In the genomic region with DNA sequence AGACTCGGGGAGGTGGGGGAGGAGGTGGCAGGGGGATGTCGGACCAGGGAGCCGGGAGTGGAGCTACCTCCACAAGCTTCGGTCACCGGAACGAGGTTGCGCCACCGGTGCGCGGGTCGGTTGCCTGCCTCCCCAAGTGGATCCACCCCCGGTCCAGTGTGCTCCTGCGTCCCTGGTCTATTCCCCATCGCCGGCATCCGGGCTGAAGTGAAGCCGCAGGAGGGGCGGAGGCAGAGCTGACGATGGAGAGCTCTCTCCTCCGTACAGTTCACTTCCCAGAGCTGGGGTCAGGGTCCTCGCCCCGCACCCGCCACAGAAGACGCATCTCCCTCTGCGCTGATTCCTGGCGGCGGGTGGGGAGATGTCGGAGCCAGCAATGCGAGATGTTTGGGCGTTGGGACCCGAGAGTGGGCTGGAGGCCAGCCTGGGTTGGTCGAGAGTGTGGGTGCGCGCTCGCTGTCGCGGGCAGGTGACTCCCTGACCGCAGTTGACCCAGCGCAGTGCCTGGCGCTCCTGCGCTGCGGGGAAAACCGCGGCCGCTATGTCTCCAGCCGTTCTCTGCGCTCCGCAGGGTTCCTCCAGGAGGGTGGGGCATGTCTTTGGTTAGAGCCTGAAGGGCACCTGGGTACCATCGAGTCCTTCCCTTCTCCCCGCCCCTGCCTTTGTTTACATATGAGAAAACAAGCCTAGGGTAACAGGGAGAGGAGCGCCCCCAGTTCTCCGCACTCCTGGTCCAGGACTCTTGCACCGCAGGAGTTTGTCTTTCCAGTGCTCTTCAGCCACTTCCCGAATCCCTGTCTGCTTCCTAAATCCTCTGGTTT, we compare ENCODE assay signal across 9 cellular contexts. TPM values are rescaled to one million over a fixed set of nuclear protein-coding genes. Genes with fewer than 3 reads are reported as not detected.
DNase-seq lines count a peak whose midpoint lies in the region; ATAC-seq and TF ChIP-seq lines count a peak whose summit lies in the region.
"Had no signal": no experiment of that assay in that cellular context is flagged by ENCODE, and none has a peak within 500 bp of the region (broad histone marks: within the 10 kb centered on the region; RNA-seq: fewer than 3 reads in every experiment).

No MANE protein-coding gene starts in this region.

- H3K27ac ChIP-seq in Peyer's patch = peak overlapping the region; percentile 54 to 93 (median 82)
- no peak overlapping the region for H3K27ac ChIP-seq in effector memory CD4-positive, alpha-beta T cell (ENCODE audit: insufficient read depth, low read length, poor library complexity, severe bottlenecking)

- TF ChIP-seq POLR2A in Peyer's patch (IDR thresholded peaks at IDR 0.05) = no peak

- peaks cover 0 to 16% of the 10 kb centered on the region in 2 donors for H3K36me3 Mint-ChIP-seq in naive B cell

- POLR2A ChIA-PET in HEK293T (lab: Yijun Ruan, JAX) = interaction anchor here (1.0 to 3.3 kb wide), 2 partner anchors 11 to 25 kb away, joined by 3 to 16 read pairs; no protein-coding TSS in a partner anchor

- TF ChIP-seq CTCF in Peyer's patch (IDR thresholded peaks at IDR 0.05) = no peak

- CTCF ChIA-PET in HEK293T (lab: Yijun Ruan, JAX) = interaction anchor here (0.8 to 1.8 kb wide), 3 partner anchors 10 to 54 kb away, joined by 3 to 7 read pairs (median 5); no protein-coding TSS in a partner anchor

- peaks cover 10 to 14% (median 13%) of the 10 kb centered on the region in 3 donors for H3K4me1 Mint-ChIP-seq in naive B cell

- DNase-seq in Daoy (ENCODE audit: low read depth) = peak; percentile 29
- DNase-seq in Peyer's patch = peak in 1 of 3 donors; percentile 46
- no peak for DNase-seq in effector memory CD4-positive, alpha-beta T cell
- no peak for DNase-seq in naive B cell
- no peak for DNase-seq in NCI-H128 (lab: John Stamatoyannopoulos, UW; ENCODE audit: unreplicated experiment)
- DNase-seq in HEK293T (ENCODE audit: extremely low spot score) = no peak

- H3K4me3 Mint-ChIP-seq in naive B cell = peak overlapping the region; percentile 36 to 95 (median 80)

- H3K27me3 Mint-ChIP-seq in naive B cell = peaks cover 45 to 76% (median 64%) of the 10 kb centered on the region in 3 donors

- H3K9me3 ChIP-seq in Peyer's patch = no peaks in the 10 kb centered on the region
- no peaks in the 10 kb centered on the region for H3K9me3 ChIP-seq in effector memory CD4-positive, alpha-beta T cell (ENCODE audit: control insufficient read depth, low read length)

- no peaks in the 10 kb centered on the region for H3K36me3 ChIP-seq in Peyer's patch
- H3K36me3 ChIP-seq in effector memory CD4-positive, alpha-beta T cell (ENCODE audit: control insufficient read depth, insufficient read depth, low read length) = no peaks in the 10 kb centered on the region

- H3K4me1 ChIP-seq in Peyer's patch = peaks cover 0 to 28% (median 1%) of the 10 kb centered on the region in 4 donors
- peaks cover 16% of the 10 kb centered on the region for H3K4me1 ChIP-seq in effector memory CD4-positive, alpha-beta T cell (ENCODE audit: control insufficient read depth, insufficient read depth, low read length, poor library complexity, severe bottlenecking)

- H3K4me3 ChIP-seq in Peyer's patch = peak overlapping the region; percentile 42 to 70 (median 54)
- peak overlapping the region; percentile 27 for H3K4me3 ChIP-seq in effector memory CD4-positive, alpha-beta T cell (ENCODE audit: insufficient read depth, low read depth, low read length, poor library complexity, severe bottlenecking)

- H3K27ac Mint-ChIP-seq in naive B cell = no peak overlapping the region

- peaks cover 0 to 17% of the 10 kb centered on the region in 2 donors for H3K27me3 ChIP-seq in Peyer's patch
- H3K27me3 ChIP-seq in effector memory CD4-positive, alpha-beta T cell (replicated peaks; ENCODE audit: control insufficient read depth, insufficient read depth, low read length, poor library complexity, severe bottlenecking) = peaks cover 28% of the 10 kb centered on the region

- peaks cover 0 to 2% (median 0%) of the 10 kb centered on the region in 7 donors for H3K9me3 Mint-ChIP-seq in naive B cell

- ATAC-seq in naive B cell (ENCODE audit: low read depth in 2 of 2) (no peak), GM21447 (IDR thresholded peaks at IDR 0.05; ENCODE audit: unreplicated experiment) (no peak), GM18867 (IDR thresholded peaks at IDR 0.05; ENCODE audit: unreplicated experiment) (no peak)

TF ChIP-seq in HEK293T, 16 proteins besides CTCF, POLR2A, EP300 and RAD21:
- no peak for TF ChIP-seq HDGF (IDR thresholded peaks at IDR 0.05; ENCODE audit: borderline replicate concordance)
- TF ChIP-seq LEF1 (IDR thresholded peaks at IDR 0.05; ENCODE audit: borderline replicate concordance) = no peak
- TF ChIP-seq FOXK2 (IDR thresholded peaks at IDR 0.05) = no peak
- no peak for TF ChIP-seq ZNF384 (IDR thresholded peaks at IDR 0.05)
- TF ChIP-seq, protein P1, sequence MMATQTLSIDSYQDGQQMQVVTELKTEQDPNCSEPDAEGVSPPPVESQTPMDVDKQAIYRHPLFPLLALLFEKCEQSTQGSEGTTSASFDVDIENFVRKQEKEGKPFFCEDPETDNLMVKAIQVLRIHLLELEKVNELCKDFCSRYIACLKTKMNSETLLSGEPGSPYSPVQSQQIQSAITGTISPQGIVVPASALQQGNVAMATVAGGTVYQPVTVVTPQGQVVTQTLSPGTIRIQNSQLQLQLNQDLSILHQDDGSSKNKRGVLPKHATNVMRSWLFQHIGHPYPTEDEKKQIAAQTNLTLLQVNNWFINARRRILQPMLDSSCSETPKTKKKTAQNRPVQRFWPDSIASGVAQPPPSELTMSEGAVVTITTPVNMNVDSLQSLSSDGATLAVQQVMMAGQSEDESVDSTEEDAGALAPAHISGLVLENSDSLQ (IDR thresholded peaks at IDR 0.05) = no peak
- no peak for TF ChIP-seq ELF4 (IDR thresholded peaks at IDR 0.05)
- TF ChIP-seq L3MBTL2 (conservative IDR thresholded peaks at IDR 0.05) = no peak
- TF ChIP-seq FOXA1 (IDR thresholded peaks at IDR 0.05) = no peak
- no peak for TF ChIP-seq SUZ12 (IDR thresholded peaks at IDR 0.05)
- TF ChIP-seq SP1 (IDR thresholded peaks at IDR 0.05) = no peak
- no peak for TF ChIP-seq CTBP1 (IDR thresholded peaks at IDR 0.05; ENCODE audit: borderline replicate concordance)
- no peak for TF ChIP-seq NFRKB (IDR thresholded peaks at IDR 0.05)
- no peak for TF ChIP-seq ARNT (IDR thresholded peaks at IDR 0.05)
- TF ChIP-seq TARDBP (IDR thresholded peaks at IDR 0.05) = no peak
- no peak for TF ChIP-seq BHLHE40 (IDR thresholded peaks at IDR 0.05; ENCODE audit: borderline replicate concordance)
- no peak for TF ChIP-seq FOXM1 (IDR thresholded peaks at IDR 0.05; ENCODE audit: borderline replicate concordance)

RNA-seq across cellular contexts. Expression of a gene that starts 1.7 kb away (rescaled TPM):
- 0.80 and 1.1 TPM in 2 replicates for total RNA-seq in Daoy (2014; rRNA removed; shearing (Covaris generic))
- 10 to 100 TPM in 3 of 4 donors, 1 to 10 TPM in 1; 4.9 to 82.5 (median 31.6) TPM for total RNA-seq in Peyer's patch
- polyA plus RNA-seq in naive B cell (ENCODE audit: low read depth in 6 of 6) = under 1 TPM in 1 of 6 donors, not detected in 5; 0.69 TPM
- total RNA-seq: LHCN-M2 had no signal
